13 cellular contexts compared by ENCODE assay signal in the genomic region with DNA sequence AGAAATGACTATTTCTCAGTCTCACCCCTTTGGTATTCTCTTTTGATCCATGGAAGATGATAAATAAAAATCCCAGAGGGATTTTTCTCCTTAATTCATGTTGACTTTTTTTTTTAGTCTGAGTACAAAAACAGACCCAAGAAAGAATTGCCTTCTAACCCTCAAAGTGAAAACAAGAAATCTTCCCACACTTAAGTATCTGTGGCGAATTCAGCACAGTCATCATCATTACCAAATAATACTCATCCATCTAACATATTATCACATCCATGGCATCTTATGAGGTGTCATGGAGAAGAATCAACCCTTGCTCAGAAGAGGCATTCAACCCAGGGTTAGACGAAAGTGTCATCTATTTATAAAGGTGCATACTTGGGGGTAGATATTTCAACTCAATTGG.
DNase-seq lines count a peak whose midpoint lies in the region; ATAC-seq and TF ChIP-seq lines count a peak whose summit lies in the region.
"Had no signal": no experiment of that assay in that cellular context is flagged by ENCODE, and none has a peak within 500 bp of the region (broad histone marks: within the 10 kb centered on the region; RNA-seq: fewer than 3 reads in every experiment).

No MANE protein-coding gene starts in this region.

- peaks cover 61% of the 10 kb centered on the region for H3K4me1 Mint-ChIP-seq in WTC11
- peaks cover 3% of the 10 kb centered on the region for H3K4me1 Mint-ChIP-seq in neural progenitor cell
- H3K4me1 Mint-ChIP-seq: CD8-positive, alpha-beta memory T cell had no signal

- no peak for TF ChIP-seq POLR2A in vagina (IDR thresholded peaks at IDR 0.05)

- H3K4me2 ChIP-seq in GM23248 (ENCODE audit: unreplicated experiment) (no peak overlapping the region), smooth muscle cell (peak overlapping the region; percentile 19), neural progenitor cell (no peak overlapping the region)
- H3K4me2 ChIP-seq: BLaER1 had no signal

- peaks cover 16% of the 10 kb centered on the region for H3K4me1 ChIP-seq in GM23248 (ENCODE audit: insufficient read depth)
- peaks cover 4% of the 10 kb centered on the region for H3K4me1 ChIP-seq in smooth muscle cell (ENCODE audit: low read depth)
- no peaks in the 10 kb centered on the region for H3K4me1 ChIP-seq in vagina
- H3K4me1 ChIP-seq in neural progenitor cell: peaks cover 11% of the 10 kb centered on the region
- H3K4me1 ChIP-seq: BLaER1 had no signal

- in situ Hi-C loops in GM23248 (cut with MboI): no loop called here

- H3K9ac ChIP-seq in GM23248 (no peak overlapping the region), smooth muscle cell (ENCODE audit: low read depth) (no peak overlapping the region), neural progenitor cell (no peak overlapping the region)
- H3K9ac ChIP-seq: BLaER1 had no signal

- TF ChIP-seq CTCF in WTC11 (IDR thresholded peaks at IDR 0.05): no peak
- TF ChIP-seq CTCF in smooth muscle cell (IDR thresholded peaks at IDR 0.05; ENCODE audit: borderline replicate concordance, insufficient read depth, poor library complexity, severe bottlenecking): no peak
- TF ChIP-seq CTCF in vagina (IDR thresholded peaks at IDR 0.05): no peak
- no peak for TF ChIP-seq CTCF in neural progenitor cell (IDR thresholded peaks at IDR 0.05)

- H3K79me2 ChIP-seq in GM23248 (ENCODE audit: insufficient read depth) (no peaks in the 10 kb centered on the region), smooth muscle cell (ENCODE audit: low read depth) (peaks cover 19% of the 10 kb centered on the region), neural progenitor cell (ENCODE audit: low read depth) (no peaks in the 10 kb centered on the region)

- 78 to 82% methylated on average over 2 of the region's 2 CpGs for WGBS in GM23248 (ENCODE audit: low coverage in 1 of 2, low lambda C conversion rate in 2 of 2, missing lambda C conversion rate in 2 of 2), 2 experiments
- WGBS in smooth muscle cell (ENCODE audit: low lambda C conversion rate): 80% methylated on average over 2 of the region's 2 CpGs

- intact Hi-C loops in vagina (cut with DNase I): no loop called here

- no peak overlapping the region for H3K4me3 ChIP-seq in GM23248
- H3K4me3 ChIP-seq in smooth muscle cell: no peak overlapping the region
- H3K4me3 ChIP-seq in vagina: no peak overlapping the region
- no peak overlapping the region for H3K4me3 ChIP-seq in neural progenitor cell
- H3K4me3 ChIP-seq: BLaER1 had no signal

- CTCF ChIA-PET in WTC11 (lab: Charles Lee): interaction anchor here (1.4 kb wide), 1 partner anchor 16 kb away, joined by 5 read pairs; no protein-coding TSS in a partner anchor

- H3K27me3 Mint-ChIP-seq in WTC11 (ENCODE audit: low read depth) (no peaks in the 10 kb centered on the region), neural progenitor cell (ENCODE audit: insufficient read depth, low read depth) (no peaks in the 10 kb centered on the region)

- H3K36me3 Mint-ChIP-seq in WTC11 (peaks cover 59% of the 10 kb centered on the region), neural progenitor cell (no peaks in the 10 kb centered on the region)
- H3K36me3 Mint-ChIP-seq: CD8-positive, alpha-beta memory T cell had no signal

- ATAC-seq in WTC11: no peak
- ATAC-seq: HCT116 had no signal

- peak overlapping the region; percentile 74 for H3K27ac Mint-ChIP-seq in WTC11
- H3K27ac Mint-ChIP-seq in neural progenitor cell: no peak overlapping the region
- H3K27ac Mint-ChIP-seq: CD8-positive, alpha-beta memory T cell had no signal

- H3F3A ChIP-seq in GM23248 (ENCODE audit: insufficient read depth): 0 out of 2 replicates have a peak, but pooled peaks cover 13% of the 10 kb centered on the region
- peaks cover 42% of the 10 kb centered on the region for H3F3A ChIP-seq in smooth muscle cell (ENCODE audit: low read depth)
- H3F3A ChIP-seq in neural progenitor cell (ENCODE audit: low read depth): no peaks in the 10 kb centered on the region

- H3K4me3 Mint-ChIP-seq in WTC11: no peak overlapping the region
- no peak overlapping the region for H3K4me3 Mint-ChIP-seq in neural progenitor cell
- H3K4me3 Mint-ChIP-seq: CD8-positive, alpha-beta memory T cell had no signal

- H3K9me3 Mint-ChIP-seq in WTC11 (no peaks in the 10 kb centered on the region), neural progenitor cell (no peaks in the 10 kb centered on the region)
- H3K9me3 Mint-ChIP-seq: CD8-positive, alpha-beta memory T cell had no signal

- no peaks in the 10 kb centered on the region for H3K9me2 ChIP-seq in GM23248 (ENCODE audit: insufficient read depth)

- no peaks in the 10 kb centered on the region for H4K20me1 ChIP-seq in GM23248 (ENCODE audit: insufficient read depth)
- peaks cover 77% of the 10 kb centered on the region for H4K20me1 ChIP-seq in smooth muscle cell (ENCODE audit: low read depth)
- no peaks in the 10 kb centered on the region for H4K20me1 ChIP-seq in neural progenitor cell (ENCODE audit: low read depth)
- H4K20me1 ChIP-seq: BLaER1 had no signal

- H3K27me3 ChIP-seq in GM23248 (replicated peaks; ENCODE audit: insufficient read depth) (no peaks in the 10 kb centered on the region), smooth muscle cell (ENCODE audit: low read depth) (no peaks in the 10 kb centered on the region), vagina (no peaks in the 10 kb centered on the region), neural progenitor cell (no peaks in the 10 kb centered on the region)
- H3K27me3 ChIP-seq: BLaER1 had no signal

- DNase-seq in GM23248 (peak; percentile 33), WTC11 (ENCODE audit: low spot score) (no peak), iris pigment epithelial cell (ENCODE audit: low read depth) (peak; percentile 16), smooth muscle cell (lab: John Stamatoyannopoulos, UW; ENCODE audit: unreplicated experiment) (no peak), NCI-H774 (lab: John Stamatoyannopoulos, UW) (no peak), vagina (ENCODE audit: extremely low spot score in 2 of 2) (no peak), neural progenitor cell (ENCODE audit: low spot score) (no peak)
- DNase-seq in activated naive CD4-positive, alpha-beta T cell treated with anti-CD3 and anti-CD28 coated beads, Interleukin-2, amount 50 U/mL, for 16 hours: no peak
- DNase-seq: CD8-positive, alpha-beta memory T cell; NCI-H146; SHP77 treated with DMSO at 0.1 percent for 48 hours had no signal

- H3K27ac ChIP-seq in GM23248 (no peak overlapping the region), smooth muscle cell (ENCODE audit: low read depth) (peak overlapping the region; percentile 77), vagina (no peak overlapping the region), neural progenitor cell (no peak overlapping the region)
- H3K27ac ChIP-seq: BLaER1 had no signal

- H2AFZ ChIP-seq in GM23248: no peak overlapping the region
- H2AFZ ChIP-seq in smooth muscle cell (ENCODE audit: low read depth): no peak overlapping the region
- no peak overlapping the region for H2AFZ ChIP-seq in neural progenitor cell (replicated peaks)

- H3K9me3 ChIP-seq in GM23248 (ENCODE audit: low read depth): no peaks in the 10 kb centered on the region
- H3K9me3 ChIP-seq in smooth muscle cell (replicated peaks; ENCODE audit: low read depth): no peaks in the 10 kb centered on the region
- H3K9me3 ChIP-seq in vagina: no peaks in the 10 kb centered on the region
- H3K9me3 ChIP-seq in neural progenitor cell (ENCODE audit: low read depth): no peaks in the 10 kb centered on the region
- H3K9me3 ChIP-seq: BLaER1 had no signal

- H3K36me3 ChIP-seq in GM23248 (ENCODE audit: low read depth) (no peaks in the 10 kb centered on the region; the same call in 1 of the 2 replicates), smooth muscle cell (ENCODE audit: low read depth) (peaks cover 43% of the 10 kb centered on the region), vagina (no peaks in the 10 kb centered on the region), neural progenitor cell (no peaks in the 10 kb centered on the region)

- POLR2A ChIA-PET in WTC11 (lab: Charles Lee): interaction anchor here (0.7 kb wide), 1 partner anchor 87 kb away, joined by 3 read pairs; no protein-coding TSS in a partner anchor

TF ChIP-seq in WTC11, 78 proteins besides CTCF, POLR2A, EP300 and RAD21:
- TF ChIP-seq, protein P1, sequence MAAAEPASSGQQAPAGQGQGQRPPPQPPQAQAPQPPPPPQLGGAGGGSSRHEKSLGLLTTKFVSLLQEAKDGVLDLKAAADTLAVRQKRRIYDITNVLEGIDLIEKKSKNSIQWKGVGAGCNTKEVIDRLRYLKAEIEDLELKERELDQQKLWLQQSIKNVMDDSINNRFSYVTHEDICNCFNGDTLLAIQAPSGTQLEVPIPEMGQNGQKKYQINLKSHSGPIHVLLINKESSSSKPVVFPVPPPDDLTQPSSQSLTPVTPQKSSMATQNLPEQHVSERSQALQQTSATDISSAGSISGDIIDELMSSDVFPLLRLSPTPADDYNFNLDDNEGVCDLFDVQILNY (CRISPR knock-in tag; IDR thresholded peaks at IDR 0.05): no peak
- TF ChIP-seq NR2C2 (CRISPR knock-in tag; IDR thresholded peaks at IDR 0.05) (no peak), PRRX2 (CRISPR knock-in tag; IDR thresholded peaks at IDR 0.05) (no peak), ZNF138 (CRISPR knock-in tag; conservative IDR thresholded peaks at IDR 0.05) (no peak), MYBL2 (CRISPR knock-in tag; IDR thresholded peaks at IDR 0.05) (no peak), SMAD3 (CRISPR knock-in tag; IDR thresholded peaks at IDR 0.05; ENCODE audit: borderline replicate concordance) (no peak)
- TF ChIP-seq, protein P2, sequence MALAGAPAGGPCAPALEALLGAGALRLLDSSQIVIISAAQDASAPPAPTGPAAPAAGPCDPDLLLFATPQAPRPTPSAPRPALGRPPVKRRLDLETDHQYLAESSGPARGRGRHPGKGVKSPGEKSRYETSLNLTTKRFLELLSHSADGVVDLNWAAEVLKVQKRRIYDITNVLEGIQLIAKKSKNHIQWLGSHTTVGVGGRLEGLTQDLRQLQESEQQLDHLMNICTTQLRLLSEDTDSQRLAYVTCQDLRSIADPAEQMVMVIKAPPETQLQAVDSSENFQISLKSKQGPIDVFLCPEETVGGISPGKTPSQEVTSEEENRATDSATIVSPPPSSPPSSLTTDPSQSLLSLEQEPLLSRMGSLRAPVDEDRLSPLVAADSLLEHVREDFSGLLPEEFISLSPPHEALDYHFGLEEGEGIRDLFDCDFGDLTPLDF (CRISPR knock-in tag; IDR thresholded peaks at IDR 0.05): no peak

Comparison
In these comparisons a context has a peak if more than half of its experiments do, and no peak if none do; other contexts are left out.
1. DNase-seq: peak in GM23248 (single experiment) and iris pigment epithelial cell (single experiment); none in WTC11 (single experiment), smooth muscle cell (single experiment), activated naive CD4-positive, alpha-beta T cell treated with anti-CD3 and anti-CD28 coated beads, Interleukin-2, amount 50 U/mL, for 16 hours (single experiment), NCI-H774 (single experiment), vagina (0 of 2) and neural progenitor cell (single experiment).